In the genomic region with DNA sequence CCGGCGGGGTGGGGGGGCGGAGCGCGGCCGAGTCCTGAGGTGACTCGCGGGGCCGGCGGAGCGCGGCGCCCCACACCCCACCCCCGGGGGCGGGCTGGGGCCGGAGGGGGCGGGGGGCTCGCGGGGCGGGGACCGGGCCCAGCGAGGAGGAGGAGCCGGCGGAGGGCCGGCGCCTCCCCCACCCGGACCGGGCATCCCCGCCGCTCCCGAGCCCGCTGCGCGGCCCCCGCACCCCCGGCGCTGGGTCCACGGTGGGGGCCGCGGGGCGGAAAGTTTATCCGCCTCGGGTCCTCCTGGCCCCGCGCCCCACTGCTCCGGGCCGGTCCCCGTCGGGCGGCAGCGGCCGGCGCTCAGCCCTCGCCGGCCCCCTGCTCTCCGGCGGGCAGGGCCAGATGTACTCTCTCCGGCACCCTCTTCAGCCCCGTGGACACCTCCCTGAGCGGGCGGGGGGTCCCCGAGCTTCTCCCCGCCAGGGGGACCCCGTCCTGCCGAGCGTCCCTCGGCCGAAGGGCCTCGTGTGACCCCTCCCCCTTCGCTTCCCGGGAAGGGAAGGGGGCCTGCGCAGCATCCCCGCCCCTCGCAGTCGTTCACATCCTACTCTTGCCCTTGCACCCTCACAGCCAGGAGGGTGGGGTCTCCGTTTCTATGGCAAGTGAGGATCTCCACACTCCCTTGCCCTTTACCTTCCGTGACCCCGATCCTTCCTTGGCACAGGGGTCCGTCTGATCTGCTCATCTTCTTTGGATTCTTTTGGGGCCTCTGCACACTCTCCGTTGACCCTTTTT, we compare ENCODE assay signal across 8 cellular contexts. TPM values are rescaled to one million over a fixed set of nuclear protein-coding genes. Genes with fewer than 3 reads are reported as not detected.
A peak's percentile ranks its signal among the peaks of the same experiment; 100 is the strongest.
DNase-seq lines count a peak whose midpoint lies in the region; ATAC-seq, FAIRE-seq and TF ChIP-seq lines count a peak whose summit lies in the region.

No MANE protein-coding gene starts in this region.

- H3K27ac ChIP-seq in VCaP (peak overlapping the region; percentile 94), HepG2 (ENCODE audit: extremely low read length, insufficient read depth, low read length) (peak overlapping the region; percentile 67)

- no peak for FAIRE-seq in HepG2 (lab: Jason Lieb, UNC)

- H2AFZ ChIP-seq in HepG2 (ENCODE audit: low read length): no peak overlapping the region

- TF ChIP-seq POLR2A in HepG2 (IDR thresholded peaks at IDR 0.05; ENCODE audit: insufficient read depth in 1 of 2, low read depth in 2 of 2, low read length in 2 of 2): no peak

- in situ Hi-C loops in HepG2 (cut with HindIII; ENCODE audit: extremely low pct_ligation_motif_present, low pct_unique_long_range_greater_than_20kb): no loop called here

- 4% methylated on average over 17 of the region's 80 CpGs for WGBS in HepG2 (ENCODE audit: low lambda C conversion rate)

- intact Hi-C loops in HepG2 (cut with micrococcal nuclease; ENCODE audit: unreplicated experiment): loop anchor here (10.0 kb wide), 1 partner anchor 61 kb away; no protein-coding TSS in a partner anchor

- H3K79me2 ChIP-seq in HepG2 (ENCODE audit: insufficient read depth, low read length): peaks cover 50% of the 10 kb centered on the region

- CTCF ChIA-PET in HepG2 (lab: Yijun Ruan, JAX; ENCODE audit: low intra/inter-chr PET ratio, low total read pairs): interaction anchor here (0.9 kb wide), 1 partner anchor 84 kb away, joined by 3 read pairs; the partner anchor contains the start of gene DNAJC11

- BruUV-seq in HepG2 (replicated peaks; lab: Mats Ljungman, UMichigan): no TSS peak

- POLR2A ChIA-PET in HepG2 (lab: Yijun Ruan, JAX): interaction anchor here (1.3 to 2.2 kb wide), 8 partner anchors 15 to 121 kb away, joined by 3 to 21 read pairs (median 6); partner anchors contain the start of gene DNAJC11

- TF ChIP-seq RAD21 in HepG2 (CRISPR knock-in tag; IDR thresholded peaks at IDR 0.05): peak; percentile 35; the same call in 1 of the 2 replicates

- H3K36me3 ChIP-seq in HepG2 (replicated peaks in 1 of 2; ENCODE audit: control insufficient read depth in 1 of 2, insufficient read depth in 2 of 2, low read length in 2 of 2): no peaks in the 10 kb centered on the region; a peak in 1 of 5 replicates

- H4K20me1 ChIP-seq in HepG2 (ENCODE audit: insufficient read depth, low read length): peaks cover 25% of the 10 kb centered on the region

- ATAC-seq in HG03045 (IDR thresholded peaks at IDR 0.05; ENCODE audit: unreplicated experiment): peak; percentile 13
- 0 out of 3 replicates have a peak, but pooled peaks have one; percentile 2 for ATAC-seq in HepG2
- ATAC-seq in GM21423 (IDR thresholded peaks at IDR 0.05; ENCODE audit: unreplicated experiment): no peak

- TF ChIP-seq EP300 in HepG2 (IDR thresholded peaks at IDR 0.05; ENCODE audit: low read depth in 2 of 2, low read length in 2 of 2) (no peak), HepG2 (CRISPR knock-in tag; IDR thresholded peaks at IDR 0.05; ENCODE audit: borderline replicate concordance) (no peak)

- TF ChIP-seq CTCF in VCaP (conservative IDR thresholded peaks at IDR 0.05) (peak; percentile 12; the same call in 1 of the 2 replicates), choroid plexus epithelial cell (conservative IDR thresholded peaks at IDR 0.05; ENCODE audit: low read depth, low read length) (peak; percentile 22), HepG2 (CRISPR knock-in tag; IDR thresholded peaks at IDR 0.05) (peak; percentile 49)

- peak overlapping the region; percentile 86 for H3K4me2 ChIP-seq in HepG2 (ENCODE audit: low read depth, low read length)

- peak overlapping the region; percentile 80 for H3K9ac ChIP-seq in HepG2 (ENCODE audit: insufficient read depth, low read depth, low read length)

- no peaks in the 10 kb centered on the region for H3K27me3 ChIP-seq in HepG2 (ENCODE audit: control insufficient read depth in 1 of 2, insufficient read depth in 2 of 2, low read length in 2 of 2)

- H3K4me1 ChIP-seq in HepG2 (ENCODE audit: insufficient read depth, low read length): peaks cover 51% of the 10 kb centered on the region

- no peaks in the 10 kb centered on the region for H3K9me3 ChIP-seq in HepG2 (ENCODE audit: low read length)

- H3K4me3 ChIP-seq in choroid plexus epithelial cell (ENCODE audit: low read depth, low read length) (peak overlapping the region; percentile 73), HepG2 (replicated peaks in 1 of 3; ENCODE audit: insufficient read depth in 1 of 3, low read depth in 2 of 3, low read length in 3 of 3) (peak overlapping the region; percentile 58 to 86 (median 81))

- DNase-seq in EL: peak; percentile 44
- DNase-seq in choroid plexus epithelial cell (ENCODE audit: low read depth): peak; percentile 30
- DNase-seq in HepG2 (ENCODE audit: low spot score): no peak
- peak in 2 of 3 donors; percentile 13 to 25 for DNase-seq in stimulated activated CD4-positive, alpha-beta T cell treated with anti-CD3 and anti-CD28 coated beads, TNF-alpha, amount 100 ng/mL, for 1 hour (ENCODE audit: low read depth in 3 of 3, low spot score in 1 of 3)
- no peak for DNase-seq in kidney glomerular epithelial cell (lab: John Stamatoyannopoulos, UW)

TF ChIP-seq in HepG2, 621 proteins besides CTCF, POLR2A, EP300 and RAD21 (continues in another document):
- TF ChIP-seq TCF7L2 (IDR thresholded peaks at IDR 0.05; ENCODE audit: low read depth, low read length): no peak
- TF ChIP-seq SALL1 (CRISPR knock-in tag; IDR thresholded peaks at IDR 0.05): peak; percentile 42; the same call in 1 of the 2 replicates
- no peak for TF ChIP-seq SOX6 (IDR thresholded peaks at IDR 0.05)
- TF ChIP-seq SOX6 (CRISPR knock-in tag; IDR thresholded peaks at IDR 0.05): no peak
- TF ChIP-seq PHF8 (CRISPR knock-in tag; IDR thresholded peaks at IDR 0.05): 0 out of 2 replicates have a peak, but pooled peaks have one; percentile 37
- TF ChIP-seq ZFP82 (CRISPR knock-in tag; IDR thresholded peaks at IDR 0.05; ENCODE audit: borderline replicate concordance): peak; percentile 35; the same call in 1 of the 2 replicates
- no peak for TF ChIP-seq ELF1 (CRISPR knock-in tag; IDR thresholded peaks at IDR 0.05)
- TF ChIP-seq, protein P1, sequence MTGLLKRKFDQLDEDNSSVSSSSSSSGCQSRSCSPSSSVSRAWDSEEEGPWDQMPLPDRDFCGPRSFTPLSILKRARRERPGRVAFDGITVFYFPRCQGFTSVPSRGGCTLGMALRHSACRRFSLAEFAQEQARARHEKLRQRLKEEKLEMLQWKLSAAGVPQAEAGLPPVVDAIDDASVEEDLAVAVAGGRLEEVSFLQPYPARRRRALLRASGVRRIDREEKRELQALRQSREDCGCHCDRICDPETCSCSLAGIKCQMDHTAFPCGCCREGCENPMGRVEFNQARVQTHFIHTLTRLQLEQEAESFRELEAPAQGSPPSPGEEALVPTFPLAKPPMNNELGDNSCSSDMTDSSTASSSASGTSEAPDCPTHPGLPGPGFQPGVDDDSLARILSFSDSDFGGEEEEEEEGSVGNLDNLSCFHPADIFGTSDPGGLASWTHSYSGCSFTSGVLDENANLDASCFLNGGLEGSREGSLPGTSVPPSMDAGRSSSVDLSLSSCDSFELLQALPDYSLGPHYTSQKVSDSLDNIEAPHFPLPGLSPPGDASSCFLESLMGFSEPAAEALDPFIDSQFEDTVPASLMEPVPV (CRISPR knock-in tag; IDR thresholded peaks at IDR 0.05): no peak
- TF ChIP-seq REXO4 (CRISPR knock-in tag; IDR thresholded peaks at IDR 0.05; ENCODE audit: borderline replicate concordance): no peak
- no peak for TF ChIP-seq ZFP62 (CRISPR knock-in tag; IDR thresholded peaks at IDR 0.05)
- TF ChIP-seq ZNF451 (CRISPR knock-in tag; IDR thresholded peaks at IDR 0.05): no peak
- no peak for TF ChIP-seq ZNF12 (CRISPR knock-in tag; IDR thresholded peaks at IDR 0.05)
- TF ChIP-seq ZNF530 (CRISPR knock-in tag; IDR thresholded peaks at IDR 0.05; ENCODE audit: low read depth): no peak
- TF ChIP-seq ZFP36 (IDR thresholded peaks at IDR 0.05; ENCODE audit: borderline replicate concordance, low read depth, low read length, partially characterized antibody): no peak
- no peak for TF ChIP-seq PHF21A (CRISPR knock-in tag; IDR thresholded peaks at IDR 0.05)
- no peak for TF ChIP-seq HNF4G (IDR thresholded peaks at IDR 0.05; ENCODE audit: borderline replicate concordance, low read depth, low read length)
- no peak for TF ChIP-seq HNF4G (CRISPR knock-in tag; IDR thresholded peaks at IDR 0.05; ENCODE audit: borderline replicate concordance, low read depth)
- TF ChIP-seq POLR2AphosphoS2 (IDR thresholded peaks at IDR 0.05; ENCODE audit: low read depth, low read length): no peak
- TF ChIP-seq, protein P2, sequence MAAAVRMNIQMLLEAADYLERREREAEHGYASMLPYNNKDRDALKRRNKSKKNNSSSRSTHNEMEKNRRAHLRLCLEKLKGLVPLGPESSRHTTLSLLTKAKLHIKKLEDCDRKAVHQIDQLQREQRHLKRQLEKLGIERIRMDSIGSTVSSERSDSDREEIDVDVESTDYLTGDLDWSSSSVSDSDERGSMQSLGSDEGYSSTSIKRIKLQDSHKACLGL (CRISPR knock-in tag; IDR thresholded peaks at IDR 0.05): no peak
- no peak for TF ChIP-seq FOSL2 (CRISPR knock-in tag; IDR thresholded peaks at IDR 0.05)

RNA-seq across cellular contexts. Expression of gene CAMTA1, which starts 0.7 kb away (rescaled TPM):
- total RNA-seq in HepG2 (2016; rRNA removed; fragmentation: Illumina TruSeq; extraction: Trizol): 36.4 and 36.7 TPM in 2 replicates
- total RNA-seq in HepG2 (2016; cell fraction: cytosol; rRNA removed; fragmentation: Illumina TruSeq; extraction: Trizol; ENCODE audit: low read depth): 54.5 and 63.4 TPM in 2 replicates
- total RNA-seq in HepG2 (2016; cell fraction: insoluble cytoplasmic fraction; rRNA removed; fragmentation: Illumina TruSeq; extraction: Trizol): 33.9 and 46.1 TPM in 2 replicates
- 56.0 and 62.9 TPM in 2 replicates for total RNA-seq in HepG2 (2016; cell fraction: membrane; rRNA removed; fragmentation: Illumina TruSeq; extraction: Trizol)
- total RNA-seq in HepG2 (2016; cell fraction: nucleus; rRNA removed; fragmentation: Illumina TruSeq; extraction: Trizol): 25.6 and 26.4 TPM in 2 replicates
- polyA plus RNA-seq in HepG2 (2011; rRNA removed): 22.4 and 25.0 TPM in 2 replicates
- 17.3 and 28.2 TPM in 2 replicates for polyA plus RNA-seq in HepG2 (2011; cell fraction: cytosol; rRNA removed)
- 11.2 and 18.4 TPM in 2 replicates for polyA plus RNA-seq in HepG2 (2011; cell fraction: nucleus; rRNA removed)
- 65.7 and 66.4 TPM in 2 replicates for polyA plus RNA-seq in HepG2 (2012)
- polyA plus RNA-seq in HepG2 (2016; cell fraction: cytosol; fragmentation: Illumina TruSeq; extraction: Trizol; ENCODE audit: low read depth): 156 and 189 TPM in 2 replicates
- polyA plus RNA-seq in HepG2 (2016; cell fraction: insoluble cytoplasmic fraction; fragmentation: Illumina TruSeq; extraction: Trizol; ENCODE audit: low read depth): 69.7 and 85.6 TPM in 2 replicates
- 126 and 154 TPM in 2 replicates for polyA plus RNA-seq in HepG2 (2016; cell fraction: membrane; fragmentation: Illumina TruSeq; extraction: Trizol; ENCODE audit: low read depth)
- polyA plus RNA-seq in HepG2 (2016; cell fraction: nucleus; fragmentation: Illumina TruSeq; extraction: Trizol; ENCODE audit: insufficient read depth, low read depth): 49.0 and 50.2 TPM in 2 replicates
- 12.6 and 15.2 TPM in 2 replicates for polyA minus RNA-seq in HepG2 (2011; rRNA and poly(A)+ RNA removed; ENCODE audit: low replicate concordance)
- polyA minus RNA-seq in HepG2 (2011; cell fraction: cytosol; rRNA and poly(A)+ RNA removed): 9.3 and 13.8 TPM in 2 replicates
- polyA minus RNA-seq in HepG2 (2011; cell fraction: nucleus; rRNA and poly(A)+ RNA removed): 30.2 and 31.8 TPM in 2 replicates

Comparison
In these comparisons a context has a peak if more than half of its experiments do, and no peak if none do; other contexts are left out.
1. DNase-seq: peak in EL (single experiment), choroid plexus epithelial cell (single experiment) and stimulated activated CD4-positive, alpha-beta T cell treated with anti-CD3 and anti-CD28 coated beads, TNF-alpha, amount 100 ng/mL, for 1 hour (2 of 3); none in HepG2 (single experiment) and kidney glomerular epithelial cell (single experiment).
2. Peak in every context shown above with its lines, with median percentiles within 50 percentile points of each other: CTCF ChIP-seq.